8 cellular contexts compared by ENCODE assay signal in the genomic region with DNA sequence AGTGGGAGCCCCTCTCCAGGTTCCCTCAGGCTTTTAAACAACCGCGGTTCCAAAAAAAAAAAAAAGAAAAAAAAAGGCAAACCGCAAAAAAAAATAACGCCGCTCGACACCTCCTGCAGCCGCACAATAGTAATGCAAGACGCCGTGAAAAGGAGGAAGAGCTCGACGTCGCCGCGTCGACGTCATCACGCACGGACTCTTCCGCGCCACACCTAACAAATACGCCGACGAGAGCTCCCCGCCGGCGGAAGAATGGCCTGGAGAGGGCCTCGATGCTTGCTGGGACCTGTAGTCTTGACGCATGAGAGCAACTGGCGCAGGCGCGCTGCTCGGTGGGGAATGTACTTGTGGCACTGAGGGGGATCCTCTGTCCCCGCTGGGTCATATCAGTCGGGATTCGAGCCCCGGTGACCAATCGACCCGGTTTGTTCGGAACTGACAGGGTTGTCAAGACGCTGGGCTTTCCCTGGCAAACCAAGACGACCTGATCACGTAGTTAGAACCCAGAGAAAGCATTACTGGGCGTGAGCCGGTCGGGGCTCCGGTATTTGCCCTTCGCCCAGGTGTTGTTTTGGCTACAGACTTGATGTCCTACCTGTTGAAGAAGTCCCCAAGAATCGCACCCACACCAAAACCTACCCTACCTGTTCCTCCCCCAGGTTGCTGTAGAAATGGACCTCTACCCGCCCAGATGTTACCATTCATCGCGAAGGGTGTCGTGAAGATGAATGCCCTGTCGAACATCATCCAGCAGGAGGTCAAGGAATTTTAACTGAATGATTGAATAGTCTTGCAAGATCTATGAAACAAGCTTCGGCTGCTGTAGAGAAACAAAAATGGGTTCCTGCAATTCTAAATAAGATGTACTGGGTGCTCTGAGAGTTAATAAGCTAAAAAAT. TPM values are rescaled to one million over a fixed set of nuclear protein-coding genes. Genes with fewer than 3 reads are reported as not detected.
DNase-seq lines count a peak whose midpoint lies in the region; ATAC-seq and TF ChIP-seq lines count a peak whose summit lies in the region.

CBR4 (minus strand) TSS at position 131 of the 899 bp plus-strand sequence. CDS start 166 bp downstream, outside the sequence.

- peak within 1 kb of the TSS; percentile 94 to 99 for H3K27ac Mint-ChIP-seq in natural killer cell treated with Interleukin-12 subunit alpha and Interleukin-12 subunit beta and Interleukin-15 and Interleukin-18, amount 100 ng/mL, for 72 hours
- peak within 1 kb of the TSS; percentile 88 for H3K27ac Mint-ChIP-seq in stimulated activated naive CD8-positive, alpha-beta T cell treated with anti-CD3 and anti-CD28 coated beads, Interleukin-15, Interleukin-2, amounts not matched to agents 100 ng/mL and 50 ng/mL, for 24 hours

- no peaks in the 10 kb centered on the region for H3K27me3 ChIP-seq in RWPE2 (ENCODE audit: insufficient read depth, poor library complexity, severe bottlenecking)

- H3K27me3 Mint-ChIP-seq in natural killer cell treated with Interleukin-12 subunit alpha and Interleukin-12 subunit beta and Interleukin-15 and Interleukin-18, amount 100 ng/mL, for 72 hours, result no peaks in the 10 kb centered on the region
- no peaks in the 10 kb centered on the region for H3K27me3 Mint-ChIP-seq in stimulated activated naive CD8-positive, alpha-beta T cell treated with anti-CD3 and anti-CD28 coated beads, Interleukin-15, Interleukin-2, amounts not matched to agents 100 ng/mL and 50 ng/mL, for 24 hours

- no peaks in the 10 kb centered on the region for H3K36me3 Mint-ChIP-seq in natural killer cell treated with Interleukin-12 subunit alpha and Interleukin-12 subunit beta and Interleukin-15 and Interleukin-18, amount 100 ng/mL, for 72 hours
- H3K36me3 Mint-ChIP-seq in stimulated activated naive CD8-positive, alpha-beta T cell treated with anti-CD3 and anti-CD28 coated beads, Interleukin-15, Interleukin-2, amounts not matched to agents 100 ng/mL and 50 ng/mL, for 24 hours (ENCODE audit: low read depth), result peaks cover 8% of the 10 kb centered on the region

- H3K4me3 ChIP-seq in LNCaP clone FGC (ENCODE audit: low read depth, low read length) (peak within 1 kb of the TSS; percentile 68), RWPE2 (ENCODE audit: severe bottlenecking) (peak within 1 kb of the TSS; percentile 52)

- DNase-seq in EL (peak; percentile 98), GOT3 (lab: John Stamatoyannopoulos, UW) (peak; percentile 51), LNCaP clone FGC (ENCODE audit: low read depth) (peak; percentile 94), RWPE2 (ENCODE audit: low spot score) (peak; percentile 97), fibroblast of peridontal ligament (ENCODE audit: extremely low read depth) (peak; percentile 98)
- DNase-seq in activated T-helper 9 cell treated with anti-CD3 and anti-CD28 coated beads, Interleukin-2, amount 50 U/mL, for 16 hours (ENCODE audit: low read depth), result peak; percentile 94
- DNase-seq in natural killer cell treated with Interleukin-12 subunit alpha and Interleukin-12 subunit beta and Interleukin-15 and Interleukin-18, amount 100 ng/mL, for 72 hours (ENCODE audit: low spot score), result peak; percentile 98

- peak within 1 kb of the TSS; percentile 70 for H3K27ac ChIP-seq in RWPE2 (ENCODE audit: poor library complexity, severe bottlenecking)

- peak; percentile 92 for ATAC-seq in RWPE2 (ENCODE audit: low read depth)
- ATAC-seq in natural killer cell treated with Interleukin-12 subunit alpha and Interleukin-12 subunit beta and Interleukin-15 and Interleukin-18, amount 100 ng/mL, for 72 hours, result peak; percentile 99

- peaks cover 18% of the 10 kb centered on the region for H3K36me3 ChIP-seq in RWPE2 (ENCODE audit: low read depth)

- no peaks in the 10 kb centered on the region for H3K9me3 Mint-ChIP-seq in natural killer cell treated with Interleukin-12 subunit alpha and Interleukin-12 subunit beta and Interleukin-15 and Interleukin-18, amount 100 ng/mL, for 72 hours
- no peaks in the 10 kb centered on the region for H3K9me3 Mint-ChIP-seq in stimulated activated naive CD8-positive, alpha-beta T cell treated with anti-CD3 and anti-CD28 coated beads, Interleukin-15, Interleukin-2, amounts not matched to agents 100 ng/mL and 50 ng/mL, for 24 hours

- no peaks in the 10 kb centered on the region for H3K9me3 ChIP-seq in RWPE2 (ENCODE audit: severe bottlenecking)

- peaks cover 31 to 45% of the 10 kb centered on the region in 2 donors for H3K4me1 Mint-ChIP-seq in natural killer cell treated with Interleukin-12 subunit alpha and Interleukin-12 subunit beta and Interleukin-15 and Interleukin-18, amount 100 ng/mL, for 72 hours (ENCODE audit: low read depth in 2 of 2)
- peaks cover 34% of the 10 kb centered on the region for H3K4me1 Mint-ChIP-seq in stimulated activated naive CD8-positive, alpha-beta T cell treated with anti-CD3 and anti-CD28 coated beads, Interleukin-15, Interleukin-2, amounts not matched to agents 100 ng/mL and 50 ng/mL, for 24 hours (ENCODE audit: low read depth)

- TF ChIP-seq CTCF in LNCaP clone FGC (IDR thresholded peaks at IDR 0.05; ENCODE audit: control insufficient read depth, extremely low read depth, insufficient read depth) (peak; percentile 15; the same call in 1 of the 2 replicates), RWPE2 (IDR thresholded peaks at IDR 0.05; ENCODE audit: poor library complexity, severe bottlenecking) (peak; percentile 21)

- H3K4me1 ChIP-seq in RWPE2 (ENCODE audit: insufficient read depth, poor library complexity, severe bottlenecking), result peaks cover 31% of the 10 kb centered on the region

- H3K4me3 Mint-ChIP-seq in natural killer cell treated with Interleukin-12 subunit alpha and Interleukin-12 subunit beta and Interleukin-15 and Interleukin-18, amount 100 ng/mL, for 72 hours, result peak within 1 kb of the TSS; percentile 98
- peak within 1 kb of the TSS; percentile 90 for H3K4me3 Mint-ChIP-seq in stimulated activated naive CD8-positive, alpha-beta T cell treated with anti-CD3 and anti-CD28 coated beads, Interleukin-15, Interleukin-2, amounts not matched to agents 100 ng/mL and 50 ng/mL, for 24 hours

RNA-seq across cellular contexts. Expression of gene CBR4, which starts in this region (rescaled TPM):
- 10 to 100 TPM in 1 of 2 donors, 1 to 10 TPM in 1; 9.2 to 21.6 TPM for total RNA-seq in natural killer cell treated with Interleukin-12 subunit alpha and Interleukin-12 subunit beta and Interleukin-15 and Interleukin-18, amount 100 ng/mL, for 72 hours

Comparison
In these comparisons a context has a peak if more than half of its experiments do, and no peak if none do; other contexts are left out.
1. Peak in every context shown above with its lines: DNase-seq, ATAC-seq, H3K4me3 ChIP-seq and H3K27ac ChIP-seq.